In genomic region chr2:130796280-130796679, GRCh38 we compare ENCODE assay signal across 24 cellular contexts. TPM values are rescaled to one million over a fixed set of nuclear protein-coding genes. Genes with fewer than 3 reads are reported as not detected.
DNase-seq lines count a peak whose midpoint lies in the region; ATAC-seq, FAIRE-seq and TF ChIP-seq lines count a peak whose summit lies in the region.
"Had no signal": no experiment of that assay in that cellular context is flagged by ENCODE, and none has a peak within 500 bp of the region (broad histone marks: within the 10 kb centered on the region; RNA-seq: fewer than 3 reads in every experiment).

No MANE protein-coding gene starts in this region.

- H3K36me3 ChIP-seq in astrocyte (ENCODE audit: insufficient read depth, low read length): no peaks in the 10 kb centered on the region
- H3K36me3 ChIP-seq: BE2C, left ventricle myocardium inferior, ovary, right lobe of liver, upper lobe of right lung had no signal

- H3K4me3 Mint-ChIP-seq in astrocyte (ENCODE audit: unreplicated experiment) (peak overlapping the region; percentile 54), type B pancreatic cell (peak overlapping the region; percentile 42)
- peak overlapping the region; percentile 84 for H3K4me3 Mint-ChIP-seq in natural killer cell treated with Interleukin-12 subunit alpha and Interleukin-12 subunit beta and Interleukin-15 and Interleukin-18, amount 100 ng/mL, for 72 hours

- H3K9me3 Mint-ChIP-seq in astrocyte (ENCODE audit: unreplicated experiment) (no peaks in the 10 kb centered on the region), type B pancreatic cell (no peaks in the 10 kb centered on the region)
- H3K9me3 Mint-ChIP-seq in natural killer cell treated with Interleukin-12 subunit alpha and Interleukin-12 subunit beta and Interleukin-15 and Interleukin-18, amount 100 ng/mL, for 72 hours: no peaks in the 10 kb centered on the region
- H3K9me3 Mint-ChIP-seq: central memory CD8-positive, alpha-beta T cell; IgD-negative memory B cell; T-cell had no signal

- H3K4me2 ChIP-seq in astrocyte (ENCODE audit: low read length): no peak overlapping the region

- H3K4me3 ChIP-seq in astrocyte (ENCODE audit: insufficient read depth, low read depth, low read length): no peak overlapping the region
- H3K4me3 ChIP-seq: left ventricle myocardium inferior, ovary, right lobe of liver, upper lobe of right lung had no signal

- H3K79me2 ChIP-seq in astrocyte (ENCODE audit: insufficient read depth, low read length): no peaks in the 10 kb centered on the region

- no peak overlapping the region for H2AFZ ChIP-seq in astrocyte (ENCODE audit: low read depth, low read length)

- H3K4me1 ChIP-seq in astrocyte (ENCODE audit: insufficient read depth, low read length): peaks cover 7% of the 10 kb centered on the region

- no peak overlapping the region for H3K27ac Mint-ChIP-seq in astrocyte (ENCODE audit: unreplicated experiment)
- peak overlapping the region; percentile 79 to 87 for H3K27ac Mint-ChIP-seq in natural killer cell treated with Interleukin-12 subunit alpha and Interleukin-12 subunit beta and Interleukin-15 and Interleukin-18, amount 100 ng/mL, for 72 hours
- H3K27ac Mint-ChIP-seq in type B pancreatic cell: no peak overlapping the region
- H3K27ac Mint-ChIP-seq: IgD-negative memory B cell, T-cell had no signal

- H3K27ac ChIP-seq in astrocyte (ENCODE audit: low read depth, low read length): no peak overlapping the region
- H3K27ac ChIP-seq: left ventricle myocardium inferior, ovary, right lobe of liver, upper lobe of right lung had no signal

- no peaks in the 10 kb centered on the region for H3K36me3 Mint-ChIP-seq in astrocyte (ENCODE audit: low read depth, unreplicated experiment)
- no peaks in the 10 kb centered on the region for H3K36me3 Mint-ChIP-seq in natural killer cell treated with Interleukin-12 subunit alpha and Interleukin-12 subunit beta and Interleukin-15 and Interleukin-18, amount 100 ng/mL, for 72 hours
- no peaks in the 10 kb centered on the region for H3K36me3 Mint-ChIP-seq in type B pancreatic cell
- H3K36me3 Mint-ChIP-seq: IgD-negative memory B cell, T-cell had no signal

- peaks cover 4% of the 10 kb centered on the region for H3K27me3 ChIP-seq in astrocyte (ENCODE audit: insufficient read depth, low read length)
- H3K27me3 ChIP-seq: BE2C, ovary, right lobe of liver had no signal

- DNase-seq in NK-92 treated with Interleukin-12 subunit alpha and Interleukin-12 subunit beta, amount 100 ng/mL, for 24 hours (lab: John Stamatoyannopoulos, UW): peak; percentile 80
- DNase-seq in NK-92 (lab: John Stamatoyannopoulos, UW; ENCODE audit: unreplicated experiment) (no peak), astrocyte (ENCODE audit: low read depth) (no peak), type B pancreatic cell (ENCODE audit: extremely low spot score, unreplicated experiment) (peak; percentile 57), NCI-H748 (lab: John Stamatoyannopoulos, UW; ENCODE audit: unreplicated experiment) (no peak), NCI-H524 (lab: John Stamatoyannopoulos, UW) (no peak)
- DNase-seq in natural killer cell treated with Interleukin-12 subunit alpha and Interleukin-12 subunit beta and Interleukin-15 and Interleukin-18, amount 100 ng/mL, for 72 hours (ENCODE audit: low spot score): peak; percentile 92
- DNase-seq: 8988T; activated CD4-positive, alpha-beta T cell treated with anti-CD3 and anti-CD28 coated beads, Interleukin-2, amount 50 U/mL, for 1 hour; activated naive CD4-positive, alpha-beta T cell treated with Interleukin-2 at 50 U/mL for 16 hours; BE2C; left ventricle myocardium inferior; NCI-H2029; NCI-H510A; right lobe of liver; Right ventricle myocardium superior; upper lobe of right lung had no signal

- peaks cover 20% of the 10 kb centered on the region for H3K27me3 Mint-ChIP-seq in astrocyte (ENCODE audit: low read depth, unreplicated experiment)
- no peaks in the 10 kb centered on the region for H3K27me3 Mint-ChIP-seq in natural killer cell treated with Interleukin-12 subunit alpha and Interleukin-12 subunit beta and Interleukin-15 and Interleukin-18, amount 100 ng/mL, for 72 hours
- H3K27me3 Mint-ChIP-seq in type B pancreatic cell: peaks cover 9% of the 10 kb centered on the region
- H3K27me3 Mint-ChIP-seq: central memory CD8-positive, alpha-beta T cell; IgD-negative memory B cell had no signal

- FAIRE-seq in astrocyte (lab: Jason Lieb, UNC): no peak
- FAIRE-seq: frontal cortex had no signal

- no peaks in the 10 kb centered on the region for H3K9me3 ChIP-seq in astrocyte (ENCODE audit: insufficient read depth, low read depth, low read length)
- H3K9me3 ChIP-seq: BE2C, left ventricle myocardium inferior, ovary, right lobe of liver, upper lobe of right lung had no signal

- H4K20me1 ChIP-seq in astrocyte (ENCODE audit: insufficient read depth, low read length): no peaks in the 10 kb centered on the region

- no peak overlapping the region for H3K9ac ChIP-seq in astrocyte (ENCODE audit: low read length)

- TF ChIP-seq CTCF in astrocyte (IDR thresholded peaks at IDR 0.05; ENCODE audit: insufficient read depth, low read depth, low read length) (no peak), type B pancreatic cell (conservative IDR thresholded peaks at IDR 0.05) (no peak)

- ATAC-seq in natural killer cell treated with Interleukin-12 subunit alpha and Interleukin-12 subunit beta and Interleukin-15 and Interleukin-18, amount 100 ng/mL, for 72 hours: peak; percentile 75 to 78
- no peak for ATAC-seq in GM18519 (IDR thresholded peaks at IDR 0.05; ENCODE audit: low FRiP score, unreplicated experiment)
- ATAC-seq: right lobe of liver, T-cell, upper lobe of right lung had no signal

- H3K4me1 Mint-ChIP-seq in astrocyte (ENCODE audit: low read depth, unreplicated experiment) (peaks cover 12% of the 10 kb centered on the region), type B pancreatic cell (ENCODE audit: unreplicated experiment) (peaks cover 4% of the 10 kb centered on the region)
- peaks cover 36 to 37% of the 10 kb centered on the region in 2 donors for H3K4me1 Mint-ChIP-seq in natural killer cell treated with Interleukin-12 subunit alpha and Interleukin-12 subunit beta and Interleukin-15 and Interleukin-18, amount 100 ng/mL, for 72 hours (ENCODE audit: low read depth in 2 of 2)

RNA-seq across cellular contexts. Expression of gene ARHGEF4, which starts 40.4 kb away (rescaled TPM):
- total RNA-seq in astrocyte (3.3 and 4.8 TPM in 2 replicates), type B pancreatic cell (ENCODE audit: low replicate concordance) (15.7 and 31.4 TPM in 2 replicates)
- not detected for total RNA-seq in natural killer cell treated with Interleukin-12 subunit alpha and Interleukin-12 subunit beta and Interleukin-15 and Interleukin-18, amount 100 ng/mL, for 72 hours

RNA-seq across cellular contexts. Expression of gene AMER3, which starts 40.9 kb away (rescaled TPM):
- total RNA-seq in astrocyte: 0.07 TPM in 1 of 2 replicates, not detected in the other
- total RNA-seq in natural killer cell treated with Interleukin-12 subunit alpha and Interleukin-12 subunit beta and Interleukin-15 and Interleukin-18, amount 100 ng/mL, for 72 hours: not detected
- 3.9 and 10.9 TPM in 2 replicates for total RNA-seq in type B pancreatic cell (ENCODE audit: low replicate concordance)
- total RNA-seq: left ventricle myocardium inferior, mononuclear cell, ovary, right lobe of liver, Right ventricle myocardium superior, T-cell, upper lobe of right lung had no signal

Comparison
In these comparisons a context has a peak if more than half of its experiments do, and no peak if none do; other contexts are left out.
1. DNase-seq: peak in NK-92 treated with Interleukin-12 subunit alpha and Interleukin-12 subunit beta, amount 100 ng/mL, for 24 hours (single experiment), natural killer cell treated with Interleukin-12 subunit alpha and Interleukin-12 subunit beta and Interleukin-15 and Interleukin-18, amount 100 ng/mL, for 72 hours (single experiment) and type B pancreatic cell (single experiment); none in NK-92 (single experiment), astrocyte (single experiment), NCI-H748 (single experiment) and NCI-H524 (0 of 2).
2. H3K27ac Mint-ChIP-seq: peak in natural killer cell treated with Interleukin-12 subunit alpha and Interleukin-12 subunit beta and Interleukin-15 and Interleukin-18, amount 100 ng/mL, for 72 hours (2 of 2); none in astrocyte (single experiment) and type B pancreatic cell (single experiment).
3. Peak in every context shown above with its lines, with median percentiles within 50 percentile points of each other: H3K4me3 Mint-ChIP-seq.